Comparison of ENCODE assay signal across 11 cellular contexts in genomic region chr20:5074050-5074674, GRCh38. TPM values are rescaled to one million over a fixed set of nuclear protein-coding genes. Genes with fewer than 3 reads are reported as not detected.
DNase-seq lines count a peak whose midpoint lies in the region; ATAC-seq, FAIRE-seq and TF ChIP-seq lines count a peak whose summit lies in the region.
"Had no signal": no experiment of that assay in that cellular context is flagged by ENCODE, and none has a peak within 500 bp of the region (broad histone marks: within the 10 kb centered on the region; RNA-seq: fewer than 3 reads in every experiment).

No MANE protein-coding gene starts in this region.

- H3K79me2 ChIP-seq in osteoblast (ENCODE audit: insufficient read depth, low read length), result no peaks in the 10 kb centered on the region

- no peaks in the 10 kb centered on the region for H4K20me1 ChIP-seq in osteoblast (ENCODE audit: insufficient read depth, low read length)

- no peak overlapping the region for H3K4me3 Mint-ChIP-seq in chondrocyte (ENCODE audit: unreplicated experiment)

- H3K9me3 ChIP-seq in spleen (no peaks in the 10 kb centered on the region), osteoblast (ENCODE audit: low read depth, low read length) (no peaks in the 10 kb centered on the region)

- WGBS in spleen, 5 donors, result 66 to 84% (median 78%) methylated on average over 4 of the region's 4 CpGs

- FAIRE-seq in GM18507 (lab: Jason Lieb, UNC), result peak; percentile 75

- H3K27ac Mint-ChIP-seq in chondrocyte (ENCODE audit: unreplicated experiment), result peak overlapping the region; percentile 78

- H3K27me3 Mint-ChIP-seq in chondrocyte (ENCODE audit: low read depth), result no peaks in the 10 kb centered on the region

- no peaks in the 10 kb centered on the region for H3K9me3 Mint-ChIP-seq in chondrocyte (ENCODE audit: low read depth)

- peaks cover 5 to 61% (median 21%) of the 10 kb centered on the region in 6 donors for H3K4me1 ChIP-seq in spleen
- H3K4me1 ChIP-seq in osteoblast (ENCODE audit: insufficient read depth, low read length), result peaks cover 11% of the 10 kb centered on the region

- no peaks in the 10 kb centered on the region for H3K36me3 ChIP-seq in spleen
- H3K36me3 ChIP-seq in osteoblast (ENCODE audit: insufficient read depth, low read length), result no peaks in the 10 kb centered on the region

- peaks cover 24% of the 10 kb centered on the region for H3K4me1 Mint-ChIP-seq in chondrocyte (ENCODE audit: low read depth)

- intact Hi-C loops in spleen (cut with DNase I; ENCODE audit: low total_unique reads), result no loop called here

- peak overlapping the region in 7 of 8 donors; percentile 18 to 84 (median 65) for H3K27ac ChIP-seq in spleen
- no peak overlapping the region for H3K27ac ChIP-seq in osteoblast (ENCODE audit: low read depth, low read length)

- no peak overlapping the region for H3K4me3 ChIP-seq in spleen
- no peak overlapping the region for H3K4me3 ChIP-seq in osteoblast (ENCODE audit: insufficient read depth, low read length)

- DNase-seq in GM18507 (ENCODE audit: extremely low spot score, insufficient read length, low read depth) (no peak), OCI-M1 (lab: John Stamatoyannopoulos, UW) (peak; percentile 89), chondrocyte (ENCODE audit: low spot score) (no peak), spleen (no peak), NCI-H2081 (lab: John Stamatoyannopoulos, UW) (no peak), cerebellar cortex (ENCODE audit: low spot score) (no peak), osteoblast (ENCODE audit: insufficient read length, low spot score, missing footprints) (no peak)
- DNase-seq: effector memory CD4-positive, alpha-beta T cell; mesenchymal stem cell; NCI-H2171 had no signal

- no peak overlapping the region for H2AFZ ChIP-seq in osteoblast (ENCODE audit: low read length)

- H3K4me2 ChIP-seq in osteoblast (ENCODE audit: insufficient read depth, low read length), result no peak overlapping the region

- ATAC-seq in GM21723 (IDR thresholded peaks at IDR 0.05; ENCODE audit: unreplicated experiment), result no peak

- no peak for TF ChIP-seq CTCF in chondrocyte (IDR thresholded peaks at IDR 0.05)
- TF ChIP-seq CTCF in spleen (IDR thresholded peaks at IDR 0.05 in 8 of 11, conservative IDR thresholded peaks at IDR 0.05 in 3 of 11), result no peak
- TF ChIP-seq CTCF in osteoblast (IDR thresholded peaks at IDR 0.05; ENCODE audit: extremely low read depth, low read depth, low read length), result no peak

- no peaks in the 10 kb centered on the region for H3K36me3 Mint-ChIP-seq in chondrocyte (ENCODE audit: low read depth)

- no peaks in the 10 kb centered on the region for H3K27me3 ChIP-seq in spleen (replicated peaks in 1 of 7)
- H3K27me3 ChIP-seq in osteoblast (ENCODE audit: insufficient read depth, low read length), result no peaks in the 10 kb centered on the region

- no peak for TF ChIP-seq POLR2A in spleen (IDR thresholded peaks at IDR 0.05)

RNA-seq across cellular contexts. Expression of gene TMEM230, which starts 38.7 kb away (rescaled TPM):
- total RNA-seq in chondrocyte (92.8 to 118 TPM (median 93.8 TPM) in 3 replicates), spleen (10 to 100 TPM; 62.5 to 83.7 (median 75.1) TPM), osteoblast (108 and 141 TPM in 2 replicates)
- polyA plus RNA-seq in spleen, result 100 to 1,000 TPM; 112 to 131 (median 123) TPM

RNA-seq across cellular contexts. Expression of gene PCNA, which starts 45.6 kb away (rescaled TPM):
- total RNA-seq in chondrocyte, result 46.3 to 117 TPM (median 49.4 TPM) in 3 replicates
- total RNA-seq in spleen, result 10 to 100 TPM; 39.6 to 81.5 (median 45.9) TPM
- polyA plus RNA-seq in spleen, result 100 to 1,000 TPM in 1 of 3 donors, 10 to 100 TPM in 2; 45.6 to 106 (median 90.0) TPM
- 62.2 and 66.2 TPM in 2 replicates for total RNA-seq in osteoblast

RNA-seq across cellular contexts. Expression of gene CDS2, which starts 52.6 kb away (rescaled TPM):
- total RNA-seq in chondrocyte, result 33.0 to 46.9 TPM (median 42.9 TPM) in 3 replicates
- 10 to 100 TPM; 33.1 to 61.8 (median 45.5) TPM for total RNA-seq in spleen
- polyA plus RNA-seq in spleen, result 10 to 100 TPM in 1 of 3 donors, 1 to 10 TPM in 2; 6.9 to 10.7 (median 9.1) TPM
- 25.3 and 26.2 TPM in 2 replicates for total RNA-seq in osteoblast
